23 cellular contexts compared by ENCODE assay signal in genomic region chr22:28349114-28349513, GRCh38.
"Had no signal": no experiment of that assay in that cellular context is flagged by ENCODE, and none has a peak within 500 bp of the region (broad histone marks: within the 10 kb centered on the region; RNA-seq: fewer than 3 reads in every experiment).

No MANE protein-coding gene starts in this region.

- H3K4me1 ChIP-seq: left lung had no signal

- H3K4me3 Mint-ChIP-seq: activated T-cell treated with anti-CD3 and anti-CD28 coated beads, Interleukin-2, amount 50 U/mL, for 24 hours; activated T-helper 17 cell treated with anti-CD3 and anti-CD28 coated beads, Interleukin-2, amount 50 U/mL, for 72 hours; naive thymus-derived CD4-positive, alpha-beta T cell; stimulated activated naive B cell treated with anti-CD40 and anti-IgM and Interleukin-4, amounts not matched to agents 10 μg/mL and 1 μg/mL and 100 μg/mL, for 72 hours; WTC11 had no signal

- H3K4me1 Mint-ChIP-seq: activated T-helper 17 cell treated with anti-CD3 and anti-CD28 coated beads, Interleukin-2, amount 50 U/mL, for 72 hours; stimulated activated naive B cell treated with anti-CD40 and anti-IgM and Interleukin-4, amounts not matched to agents 10 μg/mL and 1 μg/mL and 100 μg/mL, for 72 hours had no signal

- H3K27ac Mint-ChIP-seq: activated naive CD4-positive, alpha-beta T cell treated with anti-CD3 and anti-CD28 coated beads, Interleukin-2, amount 50 U/mL, for 72 hours; activated T-cell treated with anti-CD3 and anti-CD28 coated beads, Interleukin-2, amount 50 U/mL, for 24 hours; activated T-helper 17 cell treated with anti-CD3 and anti-CD28 coated beads, Interleukin-2, amount 50 U/mL, for 72 hours; naive thymus-derived CD4-positive, alpha-beta T cell; stimulated activated naive B cell treated with anti-CD40 and anti-IgM and Interleukin-4, amounts not matched to agents 10 μg/mL and 1 μg/mL and 100 μg/mL, for 72 hours; WTC11 had no signal

- H3K9me3 Mint-ChIP-seq: activated T-cell treated with anti-CD3 and anti-CD28 coated beads, Interleukin-2, amount 50 U/mL, for 24 hours; activated T-helper 17 cell treated with anti-CD3 and anti-CD28 coated beads, Interleukin-2, amount 50 U/mL, for 72 hours; stimulated activated naive B cell treated with anti-CD40 and anti-IgM and Interleukin-4, amounts not matched to agents 10 μg/mL and 1 μg/mL and 100 μg/mL, for 72 hours; WTC11 had no signal

- ATAC-seq: activated naive CD4-positive, alpha-beta T cell treated with anti-CD3 and anti-CD28 coated beads, Interleukin-2, amount 50 U/mL, for 72 hours; activated T-helper 17 cell treated with anti-CD3 and anti-CD28 coated beads, Interleukin-2, amount 50 U/mL, for 72 hours; left lung; naive thymus-derived CD4-positive, alpha-beta T cell; stimulated activated naive B cell treated with anti-CD40 and anti-IgM and Interleukin-4, amounts not matched to agents 10 μg/mL and 1 μg/mL and 100 μg/mL, for 72 hours; WTC11 had no signal

- H3K4me3 ChIP-seq: left lung, lung, transverse colon, vagina had no signal

- H3K27me3 Mint-ChIP-seq: progenitor cell of endocrine pancreas had no signal

- H3K27ac ChIP-seq: brain microvascular endothelial cell, left lung, transverse colon, vagina had no signal

- H3K9me3 ChIP-seq: left lung, transverse colon, vagina had no signal

- H3K36me3 Mint-ChIP-seq: activated naive CD4-positive, alpha-beta T cell treated with anti-CD3 and anti-CD28 coated beads, Interleukin-2, amount 50 U/mL, for 72 hours; stimulated activated naive B cell treated with anti-CD40 and anti-IgM and Interleukin-4, amounts not matched to agents 10 μg/mL and 1 μg/mL and 100 μg/mL, for 72 hours; WTC11 had no signal

- H3K36me3 ChIP-seq: brain microvascular endothelial cell, left lung, transverse colon, vagina had no signal

- H3K27me3 ChIP-seq: brain microvascular endothelial cell, left lung, transverse colon, vagina had no signal

- DNase-seq: activated CD4-positive, alpha-beta T cell treated with anti-CD3 and anti-CD28 coated beads, Interleukin-2, amount 50 U/mL, for 4 hours; activated CD8-positive, alpha-beta memory T cell treated with anti-CD3 and anti-CD28 coated beads for 24 hours; activated CD8-positive, alpha-beta memory T cell treated with anti-CD3 and anti-CD28 coated beads, Interleukin-2, amount 50 U/mL, for 4 hours; activated T-cell treated with anti-CD3 and anti-CD28 coated beads, Interleukin-2, amount 50 U/mL, for 24 hours; aorta; brain microvascular endothelial cell; central memory CD4-positive, alpha-beta T cell; dermis blood vessel endothelial cell; effector CD8-positive, alpha-beta T cell; erythroblast; foreskin fibroblast; left lung; naive thymus-derived CD4-positive, alpha-beta T cell; stimulated activated CD4-positive, alpha-beta T cell treated with anti-CD3 and anti-CD28 coated beads, Interleukin-2, amount 100 ng/mL, for 48 hours; stimulated activated CD8-positive, alpha-beta memory T cell treated with anti-CD3 and anti-CD28 coated beads, Interleukin-4, amount 100 ng/mL, for 48 hours; stimulated activated naive B cell treated with anti-CD40 and anti-IgM and Interleukin-4, amounts not matched to agents 10 μg/mL and 1 μg/mL and 100 μg/mL, for 72 hours; transverse colon had no signal
